8 cellular contexts compared by ENCODE assay signal in the genomic region with DNA sequence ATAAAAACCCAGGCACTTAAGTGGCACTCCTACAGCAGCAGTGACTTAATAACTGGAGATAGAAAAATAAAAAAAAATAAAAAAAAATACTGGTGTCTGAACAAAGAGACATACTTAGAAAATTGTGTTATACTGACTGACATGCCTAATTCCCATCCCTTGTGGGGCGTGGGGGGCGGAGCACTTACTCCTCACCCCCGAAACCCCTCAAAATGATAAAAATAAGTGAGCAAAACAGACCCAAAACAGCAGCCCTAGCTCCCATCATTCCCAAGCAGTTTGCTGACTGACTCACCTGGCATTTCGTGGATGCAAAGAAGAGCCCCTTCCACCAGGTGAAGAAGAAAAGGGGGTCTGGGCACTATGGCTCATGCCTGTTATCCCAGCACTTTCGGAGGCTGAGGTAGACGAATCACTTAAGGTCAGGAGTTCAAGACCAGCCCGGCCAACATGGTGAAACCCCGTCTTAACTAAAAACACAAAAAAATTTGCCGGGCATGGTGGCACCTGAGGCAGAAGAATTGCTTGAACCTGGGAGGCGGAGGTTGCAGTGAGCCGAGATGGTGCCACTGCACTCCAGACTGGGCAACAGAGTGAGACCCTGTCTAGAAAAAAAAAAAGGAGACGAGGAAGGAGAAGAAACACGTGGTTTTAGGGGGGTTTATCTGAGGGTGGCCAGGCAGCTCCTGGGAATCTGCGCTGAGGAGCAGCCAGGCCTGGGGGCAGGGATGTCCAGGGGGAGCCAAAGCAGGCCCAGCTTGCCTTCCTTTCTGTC. TPM values are rescaled to one million over a fixed set of nuclear protein-coding genes. Genes with fewer than 3 reads are reported as not detected.
DNase-seq lines count a peak whose midpoint lies in the region; ATAC-seq and TF ChIP-seq lines count a peak whose summit lies in the region.

No MANE protein-coding gene starts in this region.

- H3K27ac ChIP-seq in gastroesophageal sphincter = peak overlapping the region in 3 of 4 donors; percentile 75 to 93 (median 92)
- H3K27ac ChIP-seq in subcutaneous abdominal adipose tissue (ENCODE audit: low read depth, low read length) = no peak overlapping the region

- H3K4me3 ChIP-seq in gastroesophageal sphincter (peak overlapping the region; percentile 88 to 94), subcutaneous abdominal adipose tissue (ENCODE audit: low read depth in 1 of 5, low read length in 5 of 5) (peak overlapping the region; percentile 53 to 84 (median 81))

- H3K9me3 ChIP-seq in gastroesophageal sphincter (no peaks in the 10 kb centered on the region), subcutaneous abdominal adipose tissue (ENCODE audit: control insufficient read depth in 5 of 5, low read length in 5 of 5) (no peaks in the 10 kb centered on the region)

- intact Hi-C loops in activated CD4-positive, alpha-beta T cell treated with anti-CD3 and anti-CD28 coated beads for 36 hours (cut with DNase I, micrococcal nuclease) = no loop called here
- intact Hi-C loops in activated CD4-positive, alpha-beta memory T cell treated with anti-CD3 and anti-CD28 coated beads for 36 hours (cut with micrococcal nuclease) = no loop called here

- peak overlapping the region in 4 of 5 donors; percentile 78 to 86 (median 82) for H3K9ac ChIP-seq in subcutaneous abdominal adipose tissue (ENCODE audit: low read length in 5 of 5)

- no peak for TF ChIP-seq CTCF in gastroesophageal sphincter (IDR thresholded peaks at IDR 0.05)

- H3K36me3 Mint-ChIP-seq in activated CD4-positive, alpha-beta T cell treated with anti-CD3 and anti-CD28 coated beads for 36 hours (ENCODE audit: low read depth) = peaks cover 3% of the 10 kb centered on the region
- no peaks in the 10 kb centered on the region for H3K36me3 Mint-ChIP-seq in activated CD4-positive, alpha-beta memory T cell treated with anti-CD3 and anti-CD28 coated beads for 36 hours

- ATAC-seq in activated CD4-positive, alpha-beta T cell treated with anti-CD3 and anti-CD28 coated beads for 36 hours = no peak
- ATAC-seq in gastroesophageal sphincter = no peak
- ATAC-seq in HG02981 (IDR thresholded peaks at IDR 0.05; ENCODE audit: unreplicated experiment) = no peak

- POLR2A ChIA-PET in activated CD4-positive, alpha-beta T cell treated with anti-CD3 and anti-CD28 coated beads for 36 hours (lab: Charles Lee) = no interaction called here
- POLR2A ChIA-PET in activated CD4-positive, alpha-beta memory T cell treated with anti-CD3 and anti-CD28 coated beads for 36 hours (lab: Charles Lee) = no interaction called here

- TF ChIP-seq POLR2A in gastroesophageal sphincter (IDR thresholded peaks at IDR 0.05) = no peak

- peaks cover 20% of the 10 kb centered on the region for H3K27me3 Mint-ChIP-seq in activated CD4-positive, alpha-beta T cell treated with anti-CD3 and anti-CD28 coated beads for 36 hours
- peaks cover 34% of the 10 kb centered on the region for H3K27me3 Mint-ChIP-seq in activated CD4-positive, alpha-beta memory T cell treated with anti-CD3 and anti-CD28 coated beads for 36 hours

- H3K36me3 ChIP-seq in gastroesophageal sphincter = no peaks in the 10 kb centered on the region
- no peaks in the 10 kb centered on the region for H3K36me3 ChIP-seq in subcutaneous abdominal adipose tissue (ENCODE audit: control insufficient read depth in 5 of 5, insufficient read depth in 5 of 5, low read length in 5 of 5)

- no peak for DNase-seq in activated CD4-positive, alpha-beta T cell treated with anti-CD3 and anti-CD28 coated beads for 36 hours
- DNase-seq in activated CD4-positive, alpha-beta T cell treated with anti-CD3 and anti-CD28 coated beads for 4 hours = no peak
- no peak for DNase-seq in activated CD4-positive, alpha-beta memory T cell treated with anti-CD3 and anti-CD28 coated beads for 36 hours
- DNase-seq in NCI-H774 (lab: John Stamatoyannopoulos, UW) = no peak
- no peak for DNase-seq in DMS79 treated with DMSO at 0.1 percent for 48 hours (lab: John Stamatoyannopoulos, UW)

- H3K27me3 ChIP-seq in gastroesophageal sphincter (no peaks in the 10 kb centered on the region), subcutaneous abdominal adipose tissue (ENCODE audit: control insufficient read depth in 5 of 5, insufficient read depth in 4 of 5, low read length in 5 of 5) (no peaks in the 10 kb centered on the region)

- H3K27ac Mint-ChIP-seq in activated CD4-positive, alpha-beta T cell treated with anti-CD3 and anti-CD28 coated beads for 36 hours = peak overlapping the region; percentile 83
- H3K27ac Mint-ChIP-seq in activated CD4-positive, alpha-beta memory T cell treated with anti-CD3 and anti-CD28 coated beads for 36 hours = no peak overlapping the region

- CTCF ChIA-PET in activated CD4-positive, alpha-beta T cell treated with anti-CD3 and anti-CD28 coated beads for 36 hours (lab: Charles Lee) = interaction anchor here (0.6 to 1.8 kb wide), 3 partner anchors 12 to 52 kb away, joined by 3 to 5 read pairs (median 3); no protein-coding TSS in a partner anchor
- CTCF ChIA-PET in activated CD4-positive, alpha-beta memory T cell treated with anti-CD3 and anti-CD28 coated beads for 36 hours (lab: Charles Lee) = interaction anchor here (1.8 kb wide), 1 partner anchor 18 kb away, joined by 7 read pairs; no protein-coding TSS in a partner anchor

- peak overlapping the region; percentile 70 for H3K4me3 Mint-ChIP-seq in activated CD4-positive, alpha-beta T cell treated with anti-CD3 and anti-CD28 coated beads for 36 hours
- H3K4me3 Mint-ChIP-seq in activated CD4-positive, alpha-beta memory T cell treated with anti-CD3 and anti-CD28 coated beads for 36 hours = peak overlapping the region; percentile 75

- peaks cover 36% of the 10 kb centered on the region for H3K4me1 Mint-ChIP-seq in activated CD4-positive, alpha-beta T cell treated with anti-CD3 and anti-CD28 coated beads for 36 hours
- H3K4me1 Mint-ChIP-seq in activated CD4-positive, alpha-beta memory T cell treated with anti-CD3 and anti-CD28 coated beads for 36 hours (ENCODE audit: low read depth) = peaks cover 25% of the 10 kb centered on the region

- no peak for TF ChIP-seq EP300 in gastroesophageal sphincter (IDR thresholded peaks at IDR 0.05)

- H3K4me1 ChIP-seq in gastroesophageal sphincter (peaks cover 0 to 19% (median 0%) of the 10 kb centered on the region in 3 donors), subcutaneous abdominal adipose tissue (ENCODE audit: control insufficient read depth in 5 of 5, insufficient read depth in 5 of 5, low read length in 5 of 5) (peaks cover 0 to 12% (median 10%) of the 10 kb centered on the region in 5 donors)

- 76 to 92% methylated on average over 7 to 8 of the region's 14 CpGs for whole genome bisulfite sequencing in gastroesophageal sphincter (ENCODE audit: low coverage in 1 of 2), 2 donors

- H3K9me3 Mint-ChIP-seq in activated CD4-positive, alpha-beta T cell treated with anti-CD3 and anti-CD28 coated beads for 36 hours (ENCODE audit: low read depth) = no peaks in the 10 kb centered on the region
- H3K9me3 Mint-ChIP-seq in activated CD4-positive, alpha-beta memory T cell treated with anti-CD3 and anti-CD28 coated beads for 36 hours = no peaks in the 10 kb centered on the region

RNA-seq across cellular contexts. Expression of a gene that starts 50.8 kb away (rescaled TPM):
- total RNA-seq in activated CD4-positive, alpha-beta T cell treated with anti-CD3 and anti-CD28 coated beads for 36 hours = 10 to 100 TPM; 59.5 to 73.7 TPM
- 10 to 100 TPM; 65.6 to 68.7 TPM for total RNA-seq in activated CD4-positive, alpha-beta memory T cell treated with anti-CD3 and anti-CD28 coated beads for 36 hours
- 1 to 10 TPM in 2 of 4 donors, under 1 TPM in 2; 0.15 to 2.8 (median 1.4) TPM for total RNA-seq in gastroesophageal sphincter

Comparison
In these comparisons a context has a peak if more than half of its experiments do, and no peak if none do; other contexts are left out.
1. RNA of a gene that starts 50.8 kb away (total RNA-seq): 59.5 to 73.7 TPM in activated CD4-positive, alpha-beta T cell treated with anti-CD3 and anti-CD28 coated beads for 36 hours and 65.6 to 68.7 TPM in activated CD4-positive, alpha-beta memory T cell treated with anti-CD3 and anti-CD28 coated beads for 36 hours; 0.15 to 2.8 TPM in gastroesophageal sphincter; every median in the first group is over 10 times any median in the second.